In genomic region chr1:25008192-25008485, GRCh38 we compare ENCODE assay signal across 25 cellular contexts.
DNase-seq lines count a peak whose midpoint lies in the region; ATAC-seq and TF ChIP-seq lines count a peak whose summit lies in the region.
"Had no signal": no experiment of that assay in that cellular context is flagged by ENCODE, and none has a peak within 500 bp of the region (broad histone marks: within the 10 kb centered on the region; RNA-seq: fewer than 3 reads in every experiment).

No MANE protein-coding gene starts in this region.

- H3K4me1 ChIP-seq in HEK293 (ENCODE audit: control insufficient read depth, insufficient read depth, low read length) (no peaks in the 10 kb centered on the region), mesendoderm (ENCODE audit: control insufficient read depth, low read depth, low read length) (peaks cover 4% of the 10 kb centered on the region)
- H3K4me1 ChIP-seq: body of pancreas had no signal

- H3K36me3 ChIP-seq in HEK293 (ENCODE audit: control insufficient read depth in 2 of 2, insufficient read depth in 1 of 2, low read length in 2 of 2) (no peaks in the 10 kb centered on the region), mesendoderm (ENCODE audit: control insufficient read depth, insufficient read depth, low read length) (no peaks in the 10 kb centered on the region)
- H3K36me3 ChIP-seq: heart right ventricle, SJSA1, suprapubic skin had no signal

- no peak for TF ChIP-seq CTCF in HEK293 (tag by site-specific recombination; IDR thresholded peaks at IDR 0.05)

- no peak overlapping the region for H3K9ac ChIP-seq in mesendoderm (ENCODE audit: low read length)

- no peak overlapping the region for H3K4me3 Mint-ChIP-seq in activated naive CD8-positive, alpha-beta T cell treated with anti-CD3 and anti-CD28 coated beads, Interleukin-2, amount 50 U/mL, for 24 hours
- H3K4me3 Mint-ChIP-seq: activated CD4-positive, alpha-beta memory T cell treated with anti-CD3 and anti-CD28 coated beads for 36 hours had no signal

- H3K4me1 Mint-ChIP-seq in activated naive CD8-positive, alpha-beta T cell treated with anti-CD3 and anti-CD28 coated beads, Interleukin-2, amount 50 U/mL, for 24 hours: peaks cover 95% of the 10 kb centered on the region

- no peak overlapping the region for H3K27ac ChIP-seq in HEK293 (ENCODE audit: extremely low read depth, low read depth, low read length)
- no peak overlapping the region for H3K27ac ChIP-seq in mesendoderm (ENCODE audit: low read depth, low read length)
- H3K27ac ChIP-seq: body of pancreas, heart right ventricle, SJSA1, suprapubic skin had no signal

- H2BK5ac ChIP-seq in mesendoderm (ENCODE audit: low read length): no peak overlapping the region

- no peak overlapping the region for H4K5ac ChIP-seq in mesendoderm (ENCODE audit: low read length)

- no peak overlapping the region for H3K4me2 ChIP-seq in mesendoderm (ENCODE audit: low read length)

- H3K4ac ChIP-seq in mesendoderm (ENCODE audit: low read depth, low read length): no peak overlapping the region

- no peaks in the 10 kb centered on the region for H3K79me2 ChIP-seq in mesendoderm (ENCODE audit: control insufficient read depth, insufficient read depth, low read length)

- no peaks in the 10 kb centered on the region for H3K36me3 Mint-ChIP-seq in activated naive CD8-positive, alpha-beta T cell treated with anti-CD3 and anti-CD28 coated beads, Interleukin-2, amount 50 U/mL, for 24 hours (ENCODE audit: low read depth)
- H3K36me3 Mint-ChIP-seq: activated CD4-positive, alpha-beta memory T cell treated with anti-CD3 and anti-CD28 coated beads for 36 hours; CD4-positive, CD25-positive, alpha-beta regulatory T cell; stimulated activated effector memory CD8-positive, alpha-beta T cell treated with anti-CD3 and anti-CD28 coated beads, Interleukin-12 subunit alpha, Interleukin-12 subunit beta, amount 100 ng/mL, for 72 hours had no signal

- H3K27me3 Mint-ChIP-seq in activated naive CD8-positive, alpha-beta T cell treated with anti-CD3 and anti-CD28 coated beads, Interleukin-2, amount 50 U/mL, for 24 hours: no peaks in the 10 kb centered on the region
- H3K27me3 Mint-ChIP-seq: activated CD4-positive, alpha-beta memory T cell treated with anti-CD3 and anti-CD28 coated beads for 36 hours; CD4-positive, CD25-positive, alpha-beta regulatory T cell had no signal

- no peak overlapping the region for H4K8ac ChIP-seq in mesendoderm (ENCODE audit: low read depth, low read length)

- ATAC-seq in activated naive CD8-positive, alpha-beta T cell treated with anti-CD3 and anti-CD28 coated beads, Interleukin-2, amount 50 U/mL, for 24 hours: no peak
- ATAC-seq in HG03095 (IDR thresholded peaks at IDR 0.05; ENCODE audit: unreplicated experiment): no peak
- ATAC-seq: body of pancreas; sciatic nerve; stimulated activated effector memory CD8-positive, alpha-beta T cell treated with anti-CD3 and anti-CD28 coated beads, Interleukin-12 subunit alpha, Interleukin-12 subunit beta, amount 100 ng/mL, for 72 hours had no signal

- no peak overlapping the region for H2BK120ac ChIP-seq in mesendoderm (ENCODE audit: low read depth, low read length)

- H3K18ac ChIP-seq in mesendoderm (ENCODE audit: low read length): no peak overlapping the region

- CTCF ChIA-PET in HEK293 (lab: Yijun Ruan, JAX): interaction anchor here (0.9 kb wide), 1 partner anchor 161 kb away, joined by 3 read pairs; no protein-coding TSS in a partner anchor

- no peaks in the 10 kb centered on the region for H3K27me3 ChIP-seq in mesendoderm (ENCODE audit: insufficient read depth, low read length, poor library complexity)
- H3K27me3 ChIP-seq: body of pancreas, SJSA1 had no signal

- peak overlapping the region; percentile 56 for H3K27ac Mint-ChIP-seq in activated naive CD8-positive, alpha-beta T cell treated with anti-CD3 and anti-CD28 coated beads, Interleukin-2, amount 50 U/mL, for 24 hours
- H3K27ac Mint-ChIP-seq: activated CD4-positive, alpha-beta memory T cell treated with anti-CD3 and anti-CD28 coated beads for 36 hours; H9; progenitor cell of endocrine pancreas; stimulated activated effector memory CD8-positive, alpha-beta T cell treated with anti-CD3 and anti-CD28 coated beads, Interleukin-12 subunit alpha, Interleukin-12 subunit beta, amount 100 ng/mL, for 72 hours had no signal

- H3K23ac ChIP-seq in mesendoderm (ENCODE audit: low read length): no peak overlapping the region

- H3K4me3 ChIP-seq in HEK293 (ENCODE audit: low read depth, low read length) (no peak overlapping the region), mesendoderm (ENCODE audit: low read length) (no peak overlapping the region)
- H3K4me3 ChIP-seq: body of pancreas, heart right ventricle, lung, SJSA1 had no signal

- no peaks in the 10 kb centered on the region for H3K79me1 ChIP-seq in mesendoderm (ENCODE audit: low read length)

- no peak overlapping the region for H2BK15ac ChIP-seq in mesendoderm (replicated peaks; ENCODE audit: low read depth)

- H3K9me3 Mint-ChIP-seq in activated naive CD8-positive, alpha-beta T cell treated with anti-CD3 and anti-CD28 coated beads, Interleukin-2, amount 50 U/mL, for 24 hours: no peaks in the 10 kb centered on the region
- H3K9me3 Mint-ChIP-seq: CD4-positive, CD25-positive, alpha-beta regulatory T cell; stimulated activated effector memory CD8-positive, alpha-beta T cell treated with anti-CD3 and anti-CD28 coated beads, Interleukin-12 subunit alpha, Interleukin-12 subunit beta, amount 100 ng/mL, for 72 hours had no signal

- POLR2A ChIA-PET in HEK293 (lab: Yijun Ruan, JAX): interaction anchor here (0.6 kb wide), 1 partner anchor 794 kb away, joined by 3 read pairs; no protein-coding TSS in a partner anchor

- DNase-seq in EH (ENCODE audit: low read depth): peak; percentile 41
- no peak for DNase-seq in activated naive CD8-positive, alpha-beta T cell treated with anti-CD3 and anti-CD28 coated beads, Interleukin-2, amount 50 U/mL, for 24 hours
- DNase-seq in mesendoderm: peak; percentile 31
- DNase-seq in DMS79 treated with DMSO at 0.1 percent for 48 hours (lab: John Stamatoyannopoulos, UW): no peak
- DNase-seq in NCI-H774 (lab: John Stamatoyannopoulos, UW): no peak
- DNase-seq: activated CD4-positive, alpha-beta memory T cell treated with anti-CD3 and anti-CD28 coated beads for 36 hours; activated effector memory CD4-positive, alpha-beta T cell treated with anti-CD3 and anti-CD28 coated beads, Interleukin-2, amount 50 U/mL, for 16 hours; activated T-cell treated with anti-CD3 and anti-CD28 coated beads for 4 hours; body of pancreas; CD4-positive, CD25-positive, alpha-beta regulatory T cell; H9; heart right ventricle; MM.1S; NCI-H1436; NCI-H345; stimulated activated CD4-positive, alpha-beta T cell treated with anti-CD3 and anti-CD28 coated beads, Interleukin-12 subunit alpha, Interleukin-12 subunit beta, amount 100 ng/mL, for 4 hours; stimulated activated CD4-positive, alpha-beta T cell treated with anti-CD3 and anti-CD28 coated beads, Interleukin-4, amount 100 ng/mL, for 24 hours had no signal

- whole genome bisulfite sequencing in mesendoderm (ENCODE audit: extremely low coverage, insufficient coverage, low lambda C conversion rate): no CpG with 5 or more reads among the region's 2 CpGs

- H3K56ac ChIP-seq in mesendoderm (ENCODE audit: low read length): no peak overlapping the region

- no peaks in the 10 kb centered on the region for H3K9me3 ChIP-seq in HEK293 (ENCODE audit: control insufficient read depth, insufficient read depth, low read depth, low read length)
- H3K9me3 ChIP-seq: body of pancreas, heart right ventricle, SJSA1, suprapubic skin had no signal

- no peak overlapping the region for H2AK5ac ChIP-seq in mesendoderm (ENCODE audit: low read length)

TF ChIP-seq in HEK293, 187 proteins besides CTCF, POLR2A, EP300 and RAD21:
- TF ChIP-seq ZNF768 (tag by site-specific recombination; IDR thresholded peaks at IDR 0.05): peak; percentile 67; the same call in 1 of the 2 replicates
- TF ChIP-seq ZNF140 (tag by site-specific recombination; IDR thresholded peaks at IDR 0.05): no peak
- no peak for TF ChIP-seq ZFP69B (tag by site-specific recombination; IDR thresholded peaks at IDR 0.05)
- no peak for TF ChIP-seq ZNF449 (tag by site-specific recombination; IDR thresholded peaks at IDR 0.05)

Comparison
In these comparisons a context has a peak if more than half of its experiments do, and no peak if none do; other contexts are left out.
1. DNase-seq: peak in EH (single experiment) and mesendoderm (single experiment); none in activated naive CD8-positive, alpha-beta T cell treated with anti-CD3 and anti-CD28 coated beads, Interleukin-2, amount 50 U/mL, for 24 hours (single experiment), DMS79 treated with DMSO at 0.1 percent for 48 hours (single experiment) and NCI-H774 (single experiment).